Comparison of ENCODE assay signal across 10 cellular contexts in the genomic region with DNA sequence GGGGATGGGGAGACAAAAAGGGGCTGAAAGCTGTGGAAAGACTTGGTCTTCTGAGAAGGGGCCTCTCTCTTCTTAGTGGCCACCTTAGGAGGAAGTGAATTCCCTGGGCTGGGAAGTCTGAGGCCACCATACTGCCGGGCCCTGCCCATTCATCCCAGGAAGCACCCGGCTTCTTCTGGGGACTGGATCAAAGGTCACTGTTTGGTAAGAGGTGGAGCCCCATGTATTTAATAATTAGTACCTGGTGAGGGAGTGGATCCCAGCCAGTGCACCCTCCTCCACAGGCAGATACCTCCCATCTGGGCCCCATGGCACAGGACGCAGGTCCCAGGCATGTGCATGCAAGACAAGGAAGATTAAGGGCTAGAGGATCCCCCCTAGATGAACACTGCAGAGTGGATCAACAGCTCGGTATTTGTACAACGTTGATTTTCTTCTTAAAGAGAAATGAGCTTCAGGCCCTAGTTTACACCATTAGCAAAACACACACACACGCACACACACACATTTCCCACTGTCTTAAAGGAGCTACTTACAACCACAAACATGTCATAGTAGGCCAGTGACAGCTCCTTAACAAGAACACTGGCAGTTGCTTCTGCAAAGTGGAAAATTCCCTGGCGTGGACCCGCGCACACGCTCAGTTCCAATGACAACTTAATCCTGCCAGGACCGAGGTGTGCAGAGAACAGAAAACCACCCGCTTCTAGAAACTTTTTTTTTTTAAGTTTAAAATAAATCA.
A peak's percentile ranks its signal among the peaks of the same experiment; 100 is the strongest.
DNase-seq lines count a peak whose midpoint lies in the region; ATAC-seq and TF ChIP-seq lines count a peak whose summit lies in the region.
"Had no signal": no experiment of that assay in that cellular context is flagged by ENCODE, and none has a peak within 500 bp of the region (broad histone marks: within the 10 kb centered on the region; RNA-seq: fewer than 3 reads in every experiment).

No MANE protein-coding gene starts in this region.

- H3K4me3 ChIP-seq in duodenal mucosa (ENCODE audit: low read depth in 1 of 2, low read length in 2 of 2): peak overlapping the region in 1 of 2 donors; percentile 40
- H3K4me3 ChIP-seq in mucosa of stomach (ENCODE audit: low read length): no peak overlapping the region
- H3K4me3 ChIP-seq in upper lobe of right lung: no peak overlapping the region

- H3K9me3 ChIP-seq in duodenal mucosa (ENCODE audit: control insufficient read depth in 1 of 2, low read length in 2 of 2) (no peaks in the 10 kb centered on the region), mucosa of stomach (ENCODE audit: control insufficient read depth, low read length) (no peaks in the 10 kb centered on the region), upper lobe of right lung (no peaks in the 10 kb centered on the region)

- no peak for DNase-seq in activated naive CD4-positive, alpha-beta T cell treated with Interleukin-2 at 50 U/mL for 16 hours
- DNase-seq in upper lobe of right lung (no peak), NOMO-1 (lab: John Stamatoyannopoulos, UW; ENCODE audit: unreplicated experiment in 2 of 2) (no peak)
- no peak for DNase-seq in activated CD4-positive, alpha-beta T cell treated with anti-CD3 and anti-CD28 coated beads for 36 hours
- DNase-seq: NCI-H1092; stimulated activated CD4-positive, alpha-beta T cell treated with anti-CD3 and anti-CD28 coated beads, Interleukin-2, amount 100 ng/mL, for 48 hours had no signal

- no peaks in the 10 kb centered on the region for H3K36me3 Mint-ChIP-seq in activated naive CD4-positive, alpha-beta T cell treated with anti-CD3 and anti-CD28 coated beads, Interleukin-2, amount 50 U/mL, for 24 hours
- peaks cover 4% of the 10 kb centered on the region for H3K36me3 Mint-ChIP-seq in activated CD4-positive, alpha-beta T cell treated with anti-CD3 and anti-CD28 coated beads for 36 hours (ENCODE audit: low read depth)

- TF ChIP-seq CTCF in upper lobe of right lung (IDR thresholded peaks at IDR 0.05): no peak

- H3K27me3 Mint-ChIP-seq in activated naive CD4-positive, alpha-beta T cell treated with anti-CD3 and anti-CD28 coated beads, Interleukin-2, amount 50 U/mL, for 24 hours: no peaks in the 10 kb centered on the region
- no peaks in the 10 kb centered on the region for H3K27me3 Mint-ChIP-seq in activated CD4-positive, alpha-beta T cell treated with anti-CD3 and anti-CD28 coated beads for 36 hours

- CTCF ChIA-PET in activated CD4-positive, alpha-beta T cell treated with anti-CD3 and anti-CD28 coated beads for 36 hours (lab: Charles Lee): interaction anchor here (1.0 to 1.3 kb wide), 2 partner anchors 67 to 70 kb away, joined by 3 to 5 read pairs; no protein-coding TSS in a partner anchor

- H3K27ac ChIP-seq in duodenal mucosa (ENCODE audit: low read depth, low read length): peak overlapping the region; percentile 36
- peak overlapping the region; percentile 5 for H3K27ac ChIP-seq in upper lobe of right lung

- H3K4me1 ChIP-seq in duodenal mucosa (ENCODE audit: control insufficient read depth in 1 of 2, insufficient read depth in 2 of 2, low read length in 2 of 2): peaks cover 71 to 77% of the 10 kb centered on the region in 2 donors
- peaks cover 97% of the 10 kb centered on the region for H3K4me1 ChIP-seq in mucosa of stomach (ENCODE audit: control insufficient read depth, insufficient read depth, low read length)
- peaks cover 38% of the 10 kb centered on the region for H3K4me1 ChIP-seq in upper lobe of right lung

- H3K9ac ChIP-seq in duodenal mucosa (ENCODE audit: low read depth in 1 of 2, low read length in 2 of 2) (peak overlapping the region; percentile 36 to 45), mucosa of stomach (ENCODE audit: low read length) (peak overlapping the region; percentile 15)

- H3K27me3 ChIP-seq in duodenal mucosa (ENCODE audit: control insufficient read depth in 1 of 2, insufficient read depth in 2 of 2, low read length in 2 of 2) (no peaks in the 10 kb centered on the region), mucosa of stomach (ENCODE audit: control insufficient read depth, insufficient read depth, low read length) (no peaks in the 10 kb centered on the region), upper lobe of right lung (no peaks in the 10 kb centered on the region)

- H3K36me3 ChIP-seq in duodenal mucosa (ENCODE audit: control insufficient read depth in 1 of 2, insufficient read depth in 2 of 2, low read length in 2 of 2): no peaks in the 10 kb centered on the region
- H3K36me3 ChIP-seq in mucosa of stomach (ENCODE audit: control insufficient read depth, insufficient read depth, low read length): no peaks in the 10 kb centered on the region
- no peaks in the 10 kb centered on the region for H3K36me3 ChIP-seq in upper lobe of right lung

- POLR2A ChIA-PET in activated CD4-positive, alpha-beta T cell treated with anti-CD3 and anti-CD28 coated beads for 36 hours (lab: Charles Lee): interaction anchor here (0.7 to 1.0 kb wide), 2 partner anchors 9 to 198 kb away, joined by 3 to 6 read pairs; no protein-coding TSS in a partner anchor

- H3K27ac Mint-ChIP-seq in activated naive CD4-positive, alpha-beta T cell treated with anti-CD3 and anti-CD28 coated beads, Interleukin-2, amount 50 U/mL, for 24 hours: peak overlapping the region; percentile 14
- no peak overlapping the region for H3K27ac Mint-ChIP-seq in activated CD4-positive, alpha-beta T cell treated with anti-CD3 and anti-CD28 coated beads for 36 hours

- intact Hi-C loops in upper lobe of right lung (cut with DNase I): no loop called here
- intact Hi-C loops in activated CD4-positive, alpha-beta T cell treated with anti-CD3 and anti-CD28 coated beads for 36 hours (cut with DNase I, micrococcal nuclease): no loop called here

- ATAC-seq in upper lobe of right lung (no peak), GM18511 (IDR thresholded peaks at IDR 0.05; ENCODE audit: unreplicated experiment) (no peak)
- ATAC-seq in activated CD4-positive, alpha-beta T cell treated with anti-CD3 and anti-CD28 coated beads for 36 hours: no peak

- H3K9me3 Mint-ChIP-seq in activated naive CD4-positive, alpha-beta T cell treated with anti-CD3 and anti-CD28 coated beads, Interleukin-2, amount 50 U/mL, for 24 hours: no peaks in the 10 kb centered on the region
- H3K9me3 Mint-ChIP-seq in activated CD4-positive, alpha-beta T cell treated with anti-CD3 and anti-CD28 coated beads for 36 hours (ENCODE audit: low read depth): no peaks in the 10 kb centered on the region

- peaks cover 90% of the 10 kb centered on the region for H3K4me1 Mint-ChIP-seq in activated naive CD4-positive, alpha-beta T cell treated with anti-CD3 and anti-CD28 coated beads, Interleukin-2, amount 50 U/mL, for 24 hours
- H3K4me1 Mint-ChIP-seq in activated CD4-positive, alpha-beta T cell treated with anti-CD3 and anti-CD28 coated beads for 36 hours: peaks cover 85% of the 10 kb centered on the region

- no peak overlapping the region for H3K4me3 Mint-ChIP-seq in activated naive CD4-positive, alpha-beta T cell treated with anti-CD3 and anti-CD28 coated beads, Interleukin-2, amount 50 U/mL, for 24 hours
- no peak overlapping the region for H3K4me3 Mint-ChIP-seq in activated CD4-positive, alpha-beta T cell treated with anti-CD3 and anti-CD28 coated beads for 36 hours
